Comparison of ENCODE assay signal across 8 cellular contexts in the genomic region with DNA sequence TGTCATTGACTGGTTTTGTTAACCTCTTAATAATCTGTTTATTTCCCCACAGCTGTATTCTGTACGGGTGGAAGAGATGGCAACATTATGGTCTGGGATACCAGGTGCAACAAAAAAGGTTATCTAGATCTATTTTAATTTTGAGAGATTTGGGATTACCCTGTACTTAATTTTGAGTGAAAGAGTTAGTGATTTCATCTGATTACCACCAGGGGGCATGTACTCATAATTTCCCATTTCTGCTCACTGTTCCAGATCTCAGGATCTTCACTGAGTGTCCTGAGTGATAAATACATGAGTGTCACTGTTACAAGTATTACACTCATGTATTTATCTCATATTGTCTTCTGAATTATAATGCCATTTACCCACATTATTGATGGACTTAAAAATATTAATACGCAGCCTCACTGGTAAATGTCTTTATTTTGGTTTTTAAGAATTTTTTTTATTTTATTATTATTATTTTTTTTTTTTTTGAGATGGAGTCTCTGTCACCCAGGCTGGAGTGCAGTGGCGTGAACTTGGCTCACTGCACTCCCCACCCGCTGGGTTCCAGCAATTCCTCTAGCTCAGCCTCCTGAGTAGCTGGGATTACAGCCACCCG. TPM values are rescaled to one million over a fixed set of nuclear protein-coding genes. Genes with fewer than 3 reads are reported as not detected.
DNase-seq lines count a peak whose midpoint lies in the region; ATAC-seq and TF ChIP-seq lines count a peak whose summit lies in the region.

No MANE protein-coding gene starts in this region.

- no peaks in the 10 kb centered on the region for H3K4me1 Mint-ChIP-seq in nephron
- H3K4me1 Mint-ChIP-seq in activated naive CD8-positive, alpha-beta T cell treated with anti-CD3 and anti-CD28 coated beads for 36 hours, result peaks cover 2% of the 10 kb centered on the region

- H3K4me3 Mint-ChIP-seq in nephron, result no peak overlapping the region
- no peak overlapping the region for H3K4me3 Mint-ChIP-seq in activated naive CD8-positive, alpha-beta T cell treated with anti-CD3 and anti-CD28 coated beads for 36 hours

- H3K27me3 Mint-ChIP-seq in nephron (ENCODE audit: low read depth), result no peaks in the 10 kb centered on the region
- no peaks in the 10 kb centered on the region for H3K27me3 Mint-ChIP-seq in activated naive CD8-positive, alpha-beta T cell treated with anti-CD3 and anti-CD28 coated beads for 36 hours

- peak; percentile 54 for DNase-seq in D341Med (ENCODE audit: low spot score)
- peak; percentile 20 for DNase-seq in HuH-7 (ENCODE audit: low spot score)
- peak; percentile 51 for DNase-seq in RPMI8226
- DNase-seq in epithelial cell of esophagus (ENCODE audit: low read depth), result peak; percentile 61
- no peak for DNase-seq in cerebellar nuclear complex (lab: John Stamatoyannopoulos, UW)
- no peak for DNase-seq in activated naive CD8-positive, alpha-beta T cell treated with anti-CD3 and anti-CD28 coated beads for 36 hours

- ATAC-seq in HG02588 (IDR thresholded peaks at IDR 0.05; ENCODE audit: unreplicated experiment), result no peak

- H3K4me3 ChIP-seq in epithelial cell of esophagus (ENCODE audit: low read length), result no peak overlapping the region

- no peak overlapping the region for H3K27ac Mint-ChIP-seq in nephron
- H3K27ac Mint-ChIP-seq in activated naive CD8-positive, alpha-beta T cell treated with anti-CD3 and anti-CD28 coated beads for 36 hours, result no peak overlapping the region

- peaks cover 11% of the 10 kb centered on the region for H3K9me3 Mint-ChIP-seq in nephron
- H3K9me3 Mint-ChIP-seq in activated naive CD8-positive, alpha-beta T cell treated with anti-CD3 and anti-CD28 coated beads for 36 hours, result peaks cover 3% of the 10 kb centered on the region

- TF ChIP-seq CTCF in epithelial cell of esophagus (IDR thresholded peaks at IDR 0.05; ENCODE audit: insufficient read depth, low read depth, low read length, missing control alignments) (peak; percentile 67), nephron (IDR thresholded peaks at IDR 0.05; ENCODE audit: unreplicated experiment in 3 of 3) (peak; percentile 59 to 75 (median 70))

- H3K36me3 Mint-ChIP-seq in nephron (ENCODE audit: low read depth), result peaks cover 41% of the 10 kb centered on the region
- H3K36me3 Mint-ChIP-seq in activated naive CD8-positive, alpha-beta T cell treated with anti-CD3 and anti-CD28 coated beads for 36 hours, result peaks cover 57% of the 10 kb centered on the region

RNA-seq across cellular contexts. Expression of gene DTL, which starts 27.4 kb away (rescaled TPM):
- 100 to 1,000 TPM; 101 to 104 TPM for total RNA-seq in activated naive CD8-positive, alpha-beta T cell treated with anti-CD3 and anti-CD28 coated beads for 36 hours

RNA-seq across cellular contexts. Expression of gene INTS7, which starts 27.6 kb away (rescaled TPM):
- 10 to 100 TPM; 27.6 to 29.4 TPM for total RNA-seq in activated naive CD8-positive, alpha-beta T cell treated with anti-CD3 and anti-CD28 coated beads for 36 hours

Comparison
In these comparisons a context has a peak if more than half of its experiments do, and no peak if none do; other contexts are left out.
1. DNase-seq: peak in D341Med (single experiment), HuH-7 (single experiment), RPMI8226 (single experiment) and epithelial cell of esophagus (single experiment); none in cerebellar nuclear complex (0 of 2) and activated naive CD8-positive, alpha-beta T cell treated with anti-CD3 and anti-CD28 coated beads for 36 hours (single experiment).